ENCODE assay signal across 21 cellular contexts in genomic region chr1:174911626-174912025, GRCh38.
DNase-seq lines count a peak whose midpoint lies in the region; ATAC-seq and TF ChIP-seq lines count a peak whose summit lies in the region.
"Had no signal": no experiment of that assay in that cellular context is flagged by ENCODE, and none has a peak within 500 bp of the region (broad histone marks: within the 10 kb centered on the region; RNA-seq: fewer than 3 reads in every experiment).

No MANE protein-coding gene starts in this region.

- H3K4me1 Mint-ChIP-seq in activated naive CD8-positive, alpha-beta T cell (ENCODE audit: low read depth) = peaks cover 23% of the 10 kb centered on the region
- H3K4me1 Mint-ChIP-seq in activated naive CD8-positive, alpha-beta T cell treated with anti-CD3 and anti-CD28 coated beads for 36 hours = peaks cover 21% of the 10 kb centered on the region
- peaks cover 10% of the 10 kb centered on the region for H3K4me1 Mint-ChIP-seq in GM23338

- peaks cover 60% of the 10 kb centered on the region for H4K20me1 ChIP-seq in GM23338 (replicated peaks; ENCODE audit: insufficient read depth)

- H3K27me3 Mint-ChIP-seq in activated naive CD8-positive, alpha-beta T cell = no peaks in the 10 kb centered on the region
- no peaks in the 10 kb centered on the region for H3K27me3 Mint-ChIP-seq in activated naive CD8-positive, alpha-beta T cell treated with anti-CD3 and anti-CD28 coated beads for 36 hours
- peaks cover 4% of the 10 kb centered on the region for H3K27me3 Mint-ChIP-seq in GM23338 (ENCODE audit: insufficient read depth, low read depth, poor library complexity)

- no peaks in the 10 kb centered on the region for H3K9me2 ChIP-seq in GM23338 (ENCODE audit: insufficient read depth)

- no peaks in the 10 kb centered on the region for H3K27me3 ChIP-seq in GM23338 (ENCODE audit: insufficient read depth)
- H3K27me3 ChIP-seq: SJCRH30 had no signal

- H3K9me3 Mint-ChIP-seq in activated naive CD8-positive, alpha-beta T cell (ENCODE audit: low read depth) = no peaks in the 10 kb centered on the region
- peaks cover 5% of the 10 kb centered on the region for H3K9me3 Mint-ChIP-seq in activated naive CD8-positive, alpha-beta T cell treated with anti-CD3 and anti-CD28 coated beads for 36 hours
- H3K9me3 Mint-ChIP-seq in GM23338 = no peaks in the 10 kb centered on the region

- H3K4me3 ChIP-seq in GM23338 = no peak overlapping the region
- H3K4me3 ChIP-seq: GM12878, K562, PC-9, SJCRH30 had no signal

- H3K4me1 ChIP-seq in GM23338 (ENCODE audit: insufficient read depth) = 0 out of 2 replicates have a peak, but pooled peaks cover 2% of the 10 kb centered on the region
- H3K4me1 ChIP-seq: SJCRH30 had no signal

- peaks cover 100% of the 10 kb centered on the region for H3K79me2 ChIP-seq in GM23338 (replicated peaks; ENCODE audit: insufficient read depth)

- H3K4me2 ChIP-seq in GM23338 = no peak overlapping the region
- H3K4me2 ChIP-seq: PC-9 had no signal

- no peak for DNase-seq in activated naive CD8-positive, alpha-beta T cell treated with anti-CD3 and anti-CD28 coated beads for 36 hours
- DNase-seq in GM23338 (ENCODE audit: low spot score) (no peak), cerebellar cortex (ENCODE audit: low spot score) (peak; percentile 33), DMS 273 treated with DMSO at 0.1 percent for 48 hours (lab: John Stamatoyannopoulos, UW) (no peak), omental fat pad (ENCODE audit: low spot score) (no peak), amygdala (lab: John Stamatoyannopoulos, UW) (no peak)
- DNase-seq in activated effector memory CD4-positive, alpha-beta T cell treated with anti-CD3 and anti-CD28 coated beads, Interleukin-2, amount 50 U/mL, for 16 hours = no peak
- DNase-seq: C1 segment of cervical spinal cord, DND-41, GDM1, GOT3, NCI-H1105 treated with DMSO at 0.1 percent for 48 hours, NCI-H1694, NCI-H2081 treated with DMSO at 0.1 percent for 48 hours, NCI-H774, PC-9, SJCRH30 had no signal

- TF ChIP-seq CTCF in GM23338 (conservative IDR thresholded peaks at IDR 0.05; ENCODE audit: low read depth in 2 of 2) (no peak), omental fat pad (IDR thresholded peaks at IDR 0.05) (no peak)

- ATAC-seq in GM23338 (no peak), omental fat pad (ENCODE audit: low FRiP score) (no peak)
- ATAC-seq: HCT116, K562 had no signal

- H3F3A ChIP-seq in GM23338 (replicated peaks; ENCODE audit: low read depth) = no peaks in the 10 kb centered on the region

- H3K27ac Mint-ChIP-seq in activated naive CD8-positive, alpha-beta T cell = peak overlapping the region; percentile 61
- H3K27ac Mint-ChIP-seq in activated naive CD8-positive, alpha-beta T cell treated with anti-CD3 and anti-CD28 coated beads for 36 hours = no peak overlapping the region
- H3K27ac Mint-ChIP-seq in GM23338 = no peak overlapping the region

- no peak overlapping the region for H3K4me3 Mint-ChIP-seq in activated naive CD8-positive, alpha-beta T cell
- no peak overlapping the region for H3K4me3 Mint-ChIP-seq in activated naive CD8-positive, alpha-beta T cell treated with anti-CD3 and anti-CD28 coated beads for 36 hours
- no peak overlapping the region for H3K4me3 Mint-ChIP-seq in GM23338

- no peak overlapping the region for H2AFZ ChIP-seq in GM23338
- H2AFZ ChIP-seq: PC-9 had no signal

- peak overlapping the region; percentile 30; the same call in 1 of the 2 replicates for H3K27ac ChIP-seq in GM23338 (ENCODE audit: low read depth)
- H3K27ac ChIP-seq: PC-9, SJCRH30 had no signal

- peaks cover 5% of the 10 kb centered on the region; the same call in 1 of the 2 replicates for H3K36me3 ChIP-seq in GM23338 (ENCODE audit: insufficient read depth)
- H3K36me3 ChIP-seq: SJCRH30 had no signal

- peaks cover 9% of the 10 kb centered on the region for H3K36me3 Mint-ChIP-seq in activated naive CD8-positive, alpha-beta T cell
- peaks cover 12% of the 10 kb centered on the region for H3K36me3 Mint-ChIP-seq in activated naive CD8-positive, alpha-beta T cell treated with anti-CD3 and anti-CD28 coated beads for 36 hours
- peaks cover 37% of the 10 kb centered on the region for H3K36me3 Mint-ChIP-seq in GM23338 (ENCODE audit: low read depth)

TF ChIP-seq in GM23338, 12 proteins besides CTCF, POLR2A, EP300 and RAD21:
- no peak for TF ChIP-seq POLR2AphosphoS5 (IDR thresholded peaks at IDR 0.05; ENCODE audit: low read depth)
- no peak for TF ChIP-seq NANOG (IDR thresholded peaks at IDR 0.05; ENCODE audit: borderline replicate concordance)
- no peak for TF ChIP-seq ETS1 (IDR thresholded peaks at IDR 0.05)
- TF ChIP-seq EZH2phosphoT487 (IDR thresholded peaks at IDR 0.05; ENCODE audit: unreplicated experiment) = no peak
- no peak for TF ChIP-seq ZNF114 (CRISPR knock-in tag; IDR thresholded peaks at IDR 0.05)
